In genomic region chr13:89733686-89734085, GRCh38 we compare ENCODE assay signal across 35 cellular contexts.
"Had no signal": no experiment of that assay in that cellular context is flagged by ENCODE, and none has a peak within 500 bp of the region (broad histone marks: within the 10 kb centered on the region; RNA-seq: fewer than 3 reads in every experiment).

No MANE protein-coding gene starts in this region.

- H3K27ac Mint-ChIP-seq: activated B cell treated with CpG ODN at 0.5 μM for 24 hours; activated CD4-positive, alpha-beta memory T cell treated with anti-CD3 and anti-CD28 coated beads for 36 hours; activated CD4-positive, alpha-beta T cell treated with anti-CD3 and anti-CD28 coated beads, Interleukin-2, amount 10 ng/mL, durations not matched to agents 24 days and 14 days; activated CD8-positive, alpha-beta T cell treated with anti-CD3 and anti-CD28 coated beads for 36 hours; activated naive CD4-positive, alpha-beta T cell treated with anti-CD3 and anti-CD28 coated beads, Interleukin-2, amount 10 ng/mL, durations not matched to agents 7 days and 5 days; activated naive CD4-positive, alpha-beta T cell treated with anti-CD3 and anti-CD28 coated beads, Interleukin-2, amount 50 U/mL, for 24 hours; activated naive CD8-positive, alpha-beta T cell; activated naive CD8-positive, alpha-beta T cell treated with anti-CD3 and anti-CD28 coated beads, Interleukin-2, amount 10 ng/mL, durations not matched to agents 7 days and 5 days; activated T-cell treated with anti-CD3 and anti-CD28 coated beads, Interleukin-2, amount 50 U/mL, for 72 hours; activated T-helper 1 cell treated with anti-CD3 and anti-CD28 coated beads, Interleukin-12 subunit alpha, Interleukin-12 subunit beta, Interleukin-2, Interleukin-4 antibody, amounts not matched to agents 30 ng/mL and 10 ng/mL and 1 ng/mL, durations not matched to agents 14 hours and 24 hours and 36 hours; activated T-helper 17 cell treated with anti-CD3 and anti-CD28 coated beads, Interleukin-2, amount 50 U/mL, for 72 hours; brain; T-helper 1 cell treated with Interleukin-12 subunit alpha and Interleukin-12 subunit beta and Interleukin-4 antibody, amounts not matched to agents 30 μg/mL and 1 μg/mL, for 36 hours; T-helper 2 cell treated with Interferon-gamma antibody and Interleukin-4, amounts not matched to agents 5 μg/mL and 100 μg/mL, for 36 hours had no signal

- DNase-seq: activated B cell treated with CpG ODN at 0.5 μM for 24 hours; activated CD4-positive, alpha-beta memory T cell treated with anti-CD3 and anti-CD28 coated beads for 36 hours; activated CD4-positive, alpha-beta T cell treated with anti-CD3 and anti-CD28 coated beads for 4 hours; activated CD4-positive, alpha-beta T cell treated with anti-CD3 and anti-CD28 coated beads, Interleukin-2, amount 10 ng/mL, durations not matched to agents 24 days and 14 days; activated CD4-positive, alpha-beta T cell treated with anti-CD3 and anti-CD28 coated beads, Interleukin-2, amount 50 U/mL, for 1 hour; activated CD4-positive, alpha-beta T cell treated with anti-CD3 and anti-CD28 coated beads, Interleukin-2, amount 50 U/mL, for 4 hours; activated CD4-positive, CD25-positive, alpha-beta regulatory T cell treated with anti-CD3 and anti-CD28 coated beads, Interleukin-2, amount 50 U/mL, for 72 hours; activated CD8-positive, alpha-beta memory T cell treated with anti-CD3 and anti-CD28 coated beads, Interleukin-2, amount 50 U/mL, for 4 hours; activated CD8-positive, alpha-beta T cell treated with anti-CD3 and anti-CD28 coated beads for 36 hours; activated effector memory CD4-positive, alpha-beta T cell treated with Interleukin-2 at 50 U/mL for 16 hours; activated gamma-delta T cell; activated naive CD4-positive, alpha-beta T cell treated with anti-CD3 and anti-CD28 coated beads, Interleukin-2, amount 10 ng/mL, durations not matched to agents 7 days and 5 days; activated naive CD4-positive, alpha-beta T cell treated with Interleukin-2 at 50 U/mL for 16 hours; activated naive CD8-positive, alpha-beta T cell treated with anti-CD3 and anti-CD28 coated beads, Interleukin-2, amount 10 ng/mL, durations not matched to agents 7 days and 5 days; activated T-cell treated with anti-CD3 and anti-CD28 coated beads for 4 hours; activated T-cell treated with anti-CD3 and anti-CD28 coated beads, Interleukin-2, amount 50 U/mL, for 1 hour; activated T-cell treated with anti-CD3 and anti-CD28 coated beads, Interleukin-2, amount 50 U/mL, for 4 hours; activated T-cell treated with anti-CD3 and anti-CD28 coated beads, Interleukin-2, amount 50 U/mL, for 72 hours; amygdala; anterior cingulate cortex; caudate nucleus; cerebellar nuclear complex; T-helper 1 cell; T-helper 2 cell; T-helper 9 cell had no signal

- H3K27me3 Mint-ChIP-seq: activated B cell treated with CpG ODN at 0.5 μM for 24 hours; activated CD4-positive, alpha-beta memory T cell treated with anti-CD3 and anti-CD28 coated beads for 36 hours; activated CD4-positive, alpha-beta T cell treated with anti-CD3 and anti-CD28 coated beads, Interleukin-2, amount 10 ng/mL, durations not matched to agents 24 days and 14 days; activated CD8-positive, alpha-beta T cell treated with anti-CD3 and anti-CD28 coated beads for 36 hours; activated naive CD4-positive, alpha-beta T cell treated with anti-CD3 and anti-CD28 coated beads, Interleukin-2, amount 10 ng/mL, durations not matched to agents 7 days and 5 days; activated naive CD4-positive, alpha-beta T cell treated with anti-CD3 and anti-CD28 coated beads, Interleukin-2, amount 50 U/mL, for 24 hours; activated naive CD8-positive, alpha-beta T cell; activated naive CD8-positive, alpha-beta T cell treated with anti-CD3 and anti-CD28 coated beads, Interleukin-2, amount 10 ng/mL, durations not matched to agents 7 days and 5 days; activated T-helper 17 cell treated with anti-CD3 and anti-CD28 coated beads, Interleukin-2, amount 50 U/mL, for 72 hours; central memory CD8-positive, alpha-beta T cell had no signal

- H3K9me3 Mint-ChIP-seq: activated CD4-positive, alpha-beta T cell treated with anti-CD3 and anti-CD28 coated beads, Interleukin-2, amount 10 ng/mL, durations not matched to agents 24 days and 14 days had no signal

- ATAC-seq: activated CD8-positive, alpha-beta T cell treated with anti-CD3 and anti-CD28 coated beads for 36 hours; activated T-cell treated with anti-CD3 and anti-CD28 coated beads, Interleukin-2, amount 50 U/mL, for 4 hours; activated T-cell treated with anti-CD3 and anti-CD28 coated beads, Interleukin-2, amount 50 U/mL, for 72 hours; activated T-helper 17 cell treated with anti-CD3 and anti-CD28 coated beads, Interleukin-2, amount 50 U/mL, for 72 hours had no signal

- H3K4me3 Mint-ChIP-seq: activated B cell treated with CpG ODN at 0.5 μM for 24 hours; activated CD4-positive, alpha-beta memory T cell treated with anti-CD3 and anti-CD28 coated beads for 36 hours; activated CD4-positive, alpha-beta T cell treated with anti-CD3 and anti-CD28 coated beads, Interleukin-2, amount 10 ng/mL, durations not matched to agents 24 days and 14 days; activated CD8-positive, alpha-beta T cell treated with anti-CD3 and anti-CD28 coated beads for 36 hours; activated naive CD4-positive, alpha-beta T cell treated with anti-CD3 and anti-CD28 coated beads, Interleukin-2, amount 10 ng/mL, durations not matched to agents 7 days and 5 days; activated naive CD4-positive, alpha-beta T cell treated with anti-CD3 and anti-CD28 coated beads, Interleukin-2, amount 50 U/mL, for 24 hours; activated naive CD8-positive, alpha-beta T cell; activated naive CD8-positive, alpha-beta T cell treated with anti-CD3 and anti-CD28 coated beads, Interleukin-2, amount 10 ng/mL, durations not matched to agents 7 days and 5 days; activated T-cell treated with anti-CD3 and anti-CD28 coated beads, Interleukin-2, amount 50 U/mL, for 4 hours; activated T-cell treated with anti-CD3 and anti-CD28 coated beads, Interleukin-2, amount 50 U/mL, for 72 hours; activated T-helper 1 cell treated with anti-CD3 and anti-CD28 coated beads, Interleukin-12 subunit alpha, Interleukin-12 subunit beta, Interleukin-2, Interleukin-4 antibody, amounts not matched to agents 30 ng/mL and 10 ng/mL and 1 ng/mL, durations not matched to agents 14 hours and 24 hours and 36 hours; activated T-helper 17 cell treated with anti-CD3 and anti-CD28 coated beads, Interleukin-2, amount 50 U/mL, for 72 hours; brain; central memory CD8-positive, alpha-beta T cell; T-helper 1 cell treated with Interleukin-12 subunit alpha and Interleukin-12 subunit beta and Interleukin-4 antibody, amounts not matched to agents 30 μg/mL and 1 μg/mL, for 36 hours; T-helper 2 cell treated with Interferon-gamma antibody and Interleukin-4, amounts not matched to agents 5 μg/mL and 100 μg/mL, for 36 hours had no signal

- H3K4me1 Mint-ChIP-seq: activated B cell treated with CpG ODN at 0.5 μM for 24 hours; activated CD4-positive, alpha-beta T cell treated with anti-CD3 and anti-CD28 coated beads, Interleukin-2, amount 10 ng/mL, durations not matched to agents 24 days and 14 days; activated naive CD4-positive, alpha-beta T cell treated with anti-CD3 and anti-CD28 coated beads, Interleukin-2, amount 10 ng/mL, durations not matched to agents 7 days and 5 days; activated naive CD4-positive, alpha-beta T cell treated with anti-CD3 and anti-CD28 coated beads, Interleukin-2, amount 50 U/mL, for 24 hours; activated naive CD8-positive, alpha-beta T cell treated with anti-CD3 and anti-CD28 coated beads, Interleukin-2, amount 10 ng/mL, durations not matched to agents 7 days and 5 days; activated T-helper 17 cell treated with anti-CD3 and anti-CD28 coated beads, Interleukin-2, amount 50 U/mL, for 72 hours; central memory CD8-positive, alpha-beta T cell had no signal

- FAIRE-seq: bronchial epithelial cell, TTC549 had no signal

- H3K36me3 Mint-ChIP-seq: activated CD4-positive, alpha-beta memory T cell treated with anti-CD3 and anti-CD28 coated beads for 36 hours; activated naive CD4-positive, alpha-beta T cell treated with anti-CD3 and anti-CD28 coated beads, Interleukin-2, amount 10 ng/mL, durations not matched to agents 7 days and 5 days; activated naive CD4-positive, alpha-beta T cell treated with anti-CD3 and anti-CD28 coated beads, Interleukin-2, amount 50 U/mL, for 24 hours; activated naive CD8-positive, alpha-beta T cell; activated naive CD8-positive, alpha-beta T cell treated with anti-CD3 and anti-CD28 coated beads, Interleukin-2, amount 10 ng/mL, durations not matched to agents 7 days and 5 days; brain had no signal
